In genomic region chr1:202794931-202795330, GRCh38 we compare ENCODE assay signal across 2 cellular contexts. TPM values are rescaled to one million over a fixed set of nuclear protein-coding genes. Genes with fewer than 3 reads are reported as not detected.
"Had no signal": no experiment of that assay in that cellular context is flagged by ENCODE, and none has a peak within 500 bp of the region (broad histone marks: within the 10 kb centered on the region; RNA-seq: fewer than 3 reads in every experiment).

No MANE protein-coding gene starts in this region.

RNA-seq across cellular contexts. Expression of gene PCAT6, which starts 15.8 kb away (rescaled TPM):
- total RNA-seq: GM23248, HT1080 had no signal
